Comparison of ENCODE assay signal across 17 cellular contexts in genomic region chr18:2102022-2102421, GRCh38.
DNase-seq lines count a peak whose midpoint lies in the region; ATAC-seq and FAIRE-seq lines count a peak whose summit lies in the region.
"Had no signal": no experiment of that assay in that cellular context is flagged by ENCODE, and none has a peak within 500 bp of the region (broad histone marks: within the 10 kb centered on the region; RNA-seq: fewer than 3 reads in every experiment).

No MANE protein-coding gene starts in this region.

- POLR2A ChIA-PET in naive thymus-derived CD8-positive, alpha-beta T cell (lab: Charles Lee): no interaction called here

- no peaks in the 10 kb centered on the region for H3K27me3 Mint-ChIP-seq in memory B cell
- peaks cover 0 to 13% (median 5%) of the 10 kb centered on the region in 5 donors for H3K27me3 Mint-ChIP-seq in naive thymus-derived CD8-positive, alpha-beta T cell
- H3K27me3 Mint-ChIP-seq: stimulated activated naive CD8-positive, alpha-beta T cell treated with anti-CD3 and anti-CD28 coated beads, Interleukin-15, amount 100 ng/mL, for 72 hours had no signal

- no peak overlapping the region for H3K27ac Mint-ChIP-seq in memory B cell
- no peak overlapping the region for H3K27ac Mint-ChIP-seq in naive thymus-derived CD8-positive, alpha-beta T cell
- H3K27ac Mint-ChIP-seq: stimulated activated naive CD8-positive, alpha-beta T cell treated with anti-CD3 and anti-CD28 coated beads, Interleukin-15, amount 100 ng/mL, for 72 hours had no signal

- H3K4me1 Mint-ChIP-seq in memory B cell: peaks cover 9% of the 10 kb centered on the region
- H3K4me1 Mint-ChIP-seq in naive thymus-derived CD8-positive, alpha-beta T cell: peaks cover 0 to 2% (median 0%) of the 10 kb centered on the region in 4 donors
- H3K4me1 Mint-ChIP-seq: stimulated activated naive CD8-positive, alpha-beta T cell treated with anti-CD3 and anti-CD28 coated beads, Interleukin-15, amount 100 ng/mL, for 72 hours had no signal

- peaks cover 3% of the 10 kb centered on the region for H3K9me3 Mint-ChIP-seq in memory B cell
- H3K9me3 Mint-ChIP-seq in naive thymus-derived CD8-positive, alpha-beta T cell: peaks cover 0 to 12% (median 4%) of the 10 kb centered on the region in 9 donors
- H3K9me3 Mint-ChIP-seq: stimulated activated naive CD8-positive, alpha-beta T cell treated with anti-CD3 and anti-CD28 coated beads, Interleukin-15, amount 100 ng/mL, for 72 hours had no signal

- no peak for DNase-seq in memory B cell (ENCODE audit: low spot score in 2 of 2)
- no peak for DNase-seq in NCI-H526 treated with DMSO at 0.1 percent for 48 hours (lab: John Stamatoyannopoulos, UW)
- DNase-seq in frontal cortex (ENCODE audit: low spot score in 2 of 2): no peak
- DNase-seq in naive thymus-derived CD8-positive, alpha-beta T cell: no peak
- DNase-seq in activated naive CD4-positive, alpha-beta T cell treated with anti-CD3 and anti-CD28 coated beads, Interleukin-2, amount 50 U/mL, for 16 hours: no peak
- DNase-seq: activated T-cell treated with anti-CD3 and anti-CD28 coated beads, Interleukin-2, amount 50 U/mL, for 48 hours; adrenal gland; central memory CD4-positive, alpha-beta T cell; DMS153; mucosa of descending colon; NCI-H1105 treated with DMSO at 0.1 percent for 48 hours; NCI-H2171 treated with DMSO at 0.1 percent for 48 hours; stimulated activated naive CD8-positive, alpha-beta T cell treated with anti-CD3 and anti-CD28 coated beads, Interleukin-15, amount 100 ng/mL, for 72 hours; uterus had no signal

- ATAC-seq in GM18909 (IDR thresholded peaks at IDR 0.05; ENCODE audit: poor library complexity, unreplicated experiment) (peak; percentile 78), GM21786 (IDR thresholded peaks at IDR 0.05; ENCODE audit: unreplicated experiment) (peak; percentile 66), HG03469 (IDR thresholded peaks at IDR 0.05; ENCODE audit: unreplicated experiment) (peak; percentile 55), memory B cell (ENCODE audit: low read depth) (peak; percentile 73)
- no peak for ATAC-seq in naive thymus-derived CD8-positive, alpha-beta T cell
- ATAC-seq: mucosa of descending colon; stimulated activated naive CD8-positive, alpha-beta T cell treated with anti-CD3 and anti-CD28 coated beads, Interleukin-15, amount 100 ng/mL, for 72 hours had no signal

- no peak overlapping the region for H3K4me3 Mint-ChIP-seq in memory B cell
- H3K4me3 Mint-ChIP-seq in naive thymus-derived CD8-positive, alpha-beta T cell: no peak overlapping the region
- H3K4me3 Mint-ChIP-seq: stimulated activated naive CD8-positive, alpha-beta T cell treated with anti-CD3 and anti-CD28 coated beads, Interleukin-15, amount 100 ng/mL, for 72 hours had no signal

- H3K36me3 Mint-ChIP-seq in memory B cell: no peaks in the 10 kb centered on the region
- H3K36me3 Mint-ChIP-seq in naive thymus-derived CD8-positive, alpha-beta T cell: no peaks in the 10 kb centered on the region

- FAIRE-seq in frontal cortex (lab: Jason Lieb, UNC): no peak

Comparison
In these comparisons a context has a peak if more than half of its experiments do, and no peak if none do; other contexts are left out.
1. ATAC-seq: peak in GM18909 (single experiment), GM21786 (single experiment), HG03469 (single experiment) and memory B cell (single experiment); none in naive thymus-derived CD8-positive, alpha-beta T cell (0 of 2).